ENCODE assay signal across 12 cellular contexts in genomic region chr7:101411477-101411954, GRCh38. TPM values are rescaled to one million over a fixed set of nuclear protein-coding genes. Genes with fewer than 3 reads are reported as not detected.
A peak's percentile ranks its signal among the peaks of the same experiment; 100 is the strongest.
DNase-seq lines count a peak whose midpoint lies in the region; ATAC-seq, FAIRE-seq and TF ChIP-seq lines count a peak whose summit lies in the region.
"Had no signal": no experiment of that assay in that cellular context is flagged by ENCODE, and none has a peak within 500 bp of the region (broad histone marks: within the 10 kb centered on the region; RNA-seq: fewer than 3 reads in every experiment).

No MANE protein-coding gene starts in this region.

- H4K20me1 ChIP-seq in SU-DHL-6 (ENCODE audit: low read depth, low read length) (no peaks in the 10 kb centered on the region), HepG2 (ENCODE audit: insufficient read depth, low read length) (no peaks in the 10 kb centered on the region)

- peaks cover 13% of the 10 kb centered on the region for H3K4me1 Mint-ChIP-seq in activated naive CD8-positive, alpha-beta T cell treated with anti-CD3 and anti-CD28 coated beads, Interleukin-2, amount 10 ng/mL, durations not matched to agents 7 days and 5 days
- peaks cover 6% of the 10 kb centered on the region for H3K4me1 Mint-ChIP-seq in activated naive CD8-positive, alpha-beta T cell treated with anti-CD3 and anti-CD28 coated beads for 36 hours

- peaks cover 9% of the 10 kb centered on the region; the same call in 1 of the 2 replicates for H3K9me3 ChIP-seq in SU-DHL-6 (ENCODE audit: insufficient read depth, low read length)
- H3K9me3 ChIP-seq in HepG2 (ENCODE audit: low read length) = peaks cover 17% of the 10 kb centered on the region
- H3K9me3 ChIP-seq in kidney (ENCODE audit: control insufficient read depth in 1 of 2, low read length in 2 of 2) = peaks cover 0 to 14% of the 10 kb centered on the region in 2 donors
- peaks cover 0 to 11% (median 4%) of the 10 kb centered on the region in 4 donors for H3K9me3 ChIP-seq in Peyer's patch

- peaks cover 8% of the 10 kb centered on the region for H3K9me3 Mint-ChIP-seq in activated naive CD8-positive, alpha-beta T cell treated with anti-CD3 and anti-CD28 coated beads, Interleukin-2, amount 10 ng/mL, durations not matched to agents 7 days and 5 days
- peaks cover 9% of the 10 kb centered on the region for H3K9me3 Mint-ChIP-seq in activated naive CD8-positive, alpha-beta T cell treated with anti-CD3 and anti-CD28 coated beads for 36 hours

- intact Hi-C loops in HepG2 (cut with micrococcal nuclease; ENCODE audit: unreplicated experiment) (loop anchor here (1.0 kb wide), 2 partner anchors 25 to 47 kb away; no protein-coding TSS in a partner anchor), kidney (cut with DNase I) (no loop called here), dorsolateral prefrontal cortex (cut with DNase I) (no loop called here)

- H3K27ac ChIP-seq in SU-DHL-6 (ENCODE audit: low read depth, low read length) (no peak overlapping the region), HepG2 (ENCODE audit: extremely low read length, insufficient read depth, low read length) (no peak overlapping the region), kidney (ENCODE audit: low read depth in 2 of 2, low read length in 2 of 2) (no peak overlapping the region), dorsolateral prefrontal cortex (no peak overlapping the region), Peyer's patch (no peak overlapping the region)

- peak; percentile 66 for ATAC-seq in activated naive CD8-positive, alpha-beta T cell treated with anti-CD3 and anti-CD28 coated beads, Interleukin-2, amount 10 ng/mL, durations not matched to agents 7 days and 5 days (ENCODE audit: low read depth)
- peak; percentile 49 for ATAC-seq in HepG2

- H3K4me3 Mint-ChIP-seq in activated naive CD8-positive, alpha-beta T cell treated with anti-CD3 and anti-CD28 coated beads, Interleukin-2, amount 10 ng/mL, durations not matched to agents 7 days and 5 days = peak overlapping the region; percentile 64
- H3K4me3 Mint-ChIP-seq in activated naive CD8-positive, alpha-beta T cell treated with anti-CD3 and anti-CD28 coated beads for 36 hours = no peak overlapping the region
- H3K4me3 Mint-ChIP-seq: stimulated activated naive CD8-positive, alpha-beta T cell treated with anti-CD3 and anti-CD28 coated beads, Interleukin-15, Interleukin-2, amounts not matched to agents 100 ng/mL and 50 ng/mL, for 24 hours had no signal

- peaks cover 14% of the 10 kb centered on the region for H3K4me1 ChIP-seq in HepG2 (ENCODE audit: insufficient read depth, low read length)
- peaks cover 0 to 3% of the 10 kb centered on the region in 2 donors for H3K4me1 ChIP-seq in kidney (ENCODE audit: control insufficient read depth in 1 of 2, insufficient read depth in 1 of 2, low read depth in 1 of 2, low read length in 2 of 2)
- peaks cover 0 to 4% (median 0%) of the 10 kb centered on the region in 4 donors for H3K4me1 ChIP-seq in Peyer's patch

- TF ChIP-seq CTCF in SU-DHL-6 (IDR thresholded peaks at IDR 0.05; ENCODE audit: insufficient read depth, low read length, poor library complexity, severe bottlenecking) (peak; percentile 3), HepG2 (CRISPR knock-in tag; IDR thresholded peaks at IDR 0.05) (no peak), kidney (IDR thresholded peaks at IDR 0.05; ENCODE audit: borderline replicate concordance, extremely low read depth, insufficient read depth) (no peak), dorsolateral prefrontal cortex (IDR thresholded peaks at IDR 0.05 in 54 of 56, conservative IDR thresholded peaks at IDR 0.05 in 2 of 56; ENCODE audit: low read depth in 1 of 56, partially characterized antibody in 56 of 56) (peak in 5 of 56 donors; percentile 1 to 39 (median 4)), Peyer's patch (IDR thresholded peaks at IDR 0.05) (peak in 1 of 6 experiments; percentile 0)

- POLR2A ChIA-PET in activated naive CD8-positive, alpha-beta T cell treated with anti-CD3 and anti-CD28 coated beads, Interleukin-2, amount 10 ng/mL, durations not matched to agents 7 days and 5 days (lab: Charles Lee) = interaction anchor here (1.7 kb wide), 1 partner anchor 47 kb away, joined by 6 read pairs; no protein-coding TSS in a partner anchor
- POLR2A ChIA-PET in HepG2 (lab: Yijun Ruan, JAX) = no interaction called here

- CTCF ChIA-PET in HepG2 (lab: Yijun Ruan, JAX; ENCODE audit: low intra/inter-chr PET ratio, low total read pairs) = interaction anchor here (2.4 kb wide), 1 partner anchor 47 kb away, joined by 20 read pairs; no protein-coding TSS in a partner anchor

- in situ Hi-C loops in HepG2 (cut with HindIII; ENCODE audit: extremely low pct_ligation_motif_present, low pct_unique_long_range_greater_than_20kb) = loop anchor here (5.0 kb wide), 1 partner anchor 44 kb away; no protein-coding TSS in a partner anchor

- H3K9ac ChIP-seq in SU-DHL-6 (ENCODE audit: low read length) = no peak overlapping the region
- H3K9ac ChIP-seq in HepG2 (ENCODE audit: insufficient read depth, low read depth, low read length) = no peak overlapping the region
- H3K9ac ChIP-seq in kidney (ENCODE audit: low read length in 2 of 2) = no peak overlapping the region

- H3K36me3 Mint-ChIP-seq in activated naive CD8-positive, alpha-beta T cell treated with anti-CD3 and anti-CD28 coated beads, Interleukin-2, amount 10 ng/mL, durations not matched to agents 7 days and 5 days = no peaks in the 10 kb centered on the region
- H3K36me3 Mint-ChIP-seq in activated naive CD8-positive, alpha-beta T cell treated with anti-CD3 and anti-CD28 coated beads for 36 hours = no peaks in the 10 kb centered on the region

- H3K9me2 ChIP-seq in SU-DHL-6 (replicated peaks; ENCODE audit: insufficient read depth, low read length) = no peaks in the 10 kb centered on the region

- H3K4me2 ChIP-seq in SU-DHL-6 (ENCODE audit: low read depth, low read length, poor library complexity, severe bottlenecking) (no peak overlapping the region), HepG2 (ENCODE audit: low read depth, low read length) (peak overlapping the region; percentile 50)

- H3K27me3 Mint-ChIP-seq in activated naive CD8-positive, alpha-beta T cell treated with anti-CD3 and anti-CD28 coated beads, Interleukin-2, amount 10 ng/mL, durations not matched to agents 7 days and 5 days = peaks cover 2% of the 10 kb centered on the region
- peaks cover 6% of the 10 kb centered on the region for H3K27me3 Mint-ChIP-seq in activated naive CD8-positive, alpha-beta T cell treated with anti-CD3 and anti-CD28 coated beads for 36 hours

- H3K79me2 ChIP-seq in SU-DHL-6 (ENCODE audit: insufficient read depth, low read length) = no peaks in the 10 kb centered on the region
- H3K79me2 ChIP-seq in HepG2 (ENCODE audit: insufficient read depth, low read length) = no peaks in the 10 kb centered on the region

- H3K4me3 ChIP-seq in SU-DHL-6 (ENCODE audit: insufficient read depth, low read length, poor library complexity, severe bottlenecking) = no peak overlapping the region
- peak overlapping the region in 1 of 3 experiments; percentile 19; a peak in 1 of 6 replicates for H3K4me3 ChIP-seq in HepG2 (replicated peaks in 1 of 3; ENCODE audit: insufficient read depth in 1 of 3, low read depth in 2 of 3, low read length in 3 of 3)
- no peak overlapping the region for H3K4me3 ChIP-seq in kidney (ENCODE audit: low read length in 2 of 2)
- no peak overlapping the region for H3K4me3 ChIP-seq in dorsolateral prefrontal cortex
- H3K4me3 ChIP-seq in Peyer's patch = no peak overlapping the region

- H3K27me3 ChIP-seq in SU-DHL-6 (ENCODE audit: low read length) = peaks cover 3% of the 10 kb centered on the region; the same call in 1 of the 2 replicates
- H3K27me3 ChIP-seq in HepG2 (ENCODE audit: control insufficient read depth in 1 of 2, insufficient read depth in 2 of 2, low read length in 2 of 2) = no peaks in the 10 kb centered on the region
- peaks cover 0 to 3% (median 0%) of the 10 kb centered on the region in 45 donors for H3K27me3 ChIP-seq in dorsolateral prefrontal cortex
- H3K27me3 ChIP-seq in Peyer's patch = no peaks in the 10 kb centered on the region

- peak overlapping the region; percentile 76 for H3K27ac Mint-ChIP-seq in activated naive CD8-positive, alpha-beta T cell treated with anti-CD3 and anti-CD28 coated beads, Interleukin-2, amount 10 ng/mL, durations not matched to agents 7 days and 5 days
- no peak overlapping the region for H3K27ac Mint-ChIP-seq in activated naive CD8-positive, alpha-beta T cell treated with anti-CD3 and anti-CD28 coated beads for 36 hours
- H3K27ac Mint-ChIP-seq: activated T-helper 2 cell treated with anti-CD3 and anti-CD28 coated beads, Interferon-gamma antibody, Interleukin-2, Interleukin-4, amounts not matched to agents 10 μg/mL and 5 μg/mL and 100 μg/mL, durations not matched to agents 14 hours and 24 hours and 36 hours; stimulated activated naive CD8-positive, alpha-beta T cell treated with anti-CD3 and anti-CD28 coated beads, Interleukin-15, Interleukin-2, amounts not matched to agents 100 ng/mL and 50 ng/mL, for 24 hours had no signal

- H3F3A ChIP-seq in SU-DHL-6 (ENCODE audit: insufficient read depth) = no peaks in the 10 kb centered on the region

- H3K36me3 ChIP-seq in SU-DHL-6 (ENCODE audit: low read length) = no peaks in the 10 kb centered on the region
- H3K36me3 ChIP-seq in HepG2 (replicated peaks in 1 of 2; ENCODE audit: control insufficient read depth in 1 of 2, insufficient read depth in 2 of 2, low read length in 2 of 2) = no peaks in the 10 kb centered on the region
- H3K36me3 ChIP-seq in kidney (ENCODE audit: control insufficient read depth in 1 of 2, insufficient read depth in 2 of 2, low read length in 2 of 2) = no peaks in the 10 kb centered on the region
- H3K36me3 ChIP-seq in Peyer's patch = no peaks in the 10 kb centered on the region

- H2AFZ ChIP-seq in SU-DHL-6 (ENCODE audit: low read depth, low read length, severe bottlenecking) (no peak overlapping the region), HepG2 (ENCODE audit: low read length) (no peak overlapping the region)

- no TSS peak for BruUV-seq in HepG2 (replicated peaks; lab: Mats Ljungman, UMichigan)

- TF ChIP-seq EP300 in HepG2 (IDR thresholded peaks at IDR 0.05; ENCODE audit: low read depth in 2 of 2, low read length in 2 of 2) (no peak), HepG2 (CRISPR knock-in tag; IDR thresholded peaks at IDR 0.05; ENCODE audit: borderline replicate concordance) (no peak)

- FAIRE-seq in HepG2 (lab: Jason Lieb, UNC) (no peak), kidney (lab: Jason Lieb, UNC) (no peak)
- FAIRE-seq: GM18507 had no signal

- TF ChIP-seq RAD21 in HepG2 (CRISPR knock-in tag; IDR thresholded peaks at IDR 0.05) = no peak; the same call in 1 of the 2 replicates

- WGBS in HepG2 (ENCODE audit: low lambda C conversion rate) = 30% methylated on average over 6 of the region's 6 CpGs

- no peak for DNase-seq in activated naive CD8-positive, alpha-beta T cell treated with anti-CD3 and anti-CD28 coated beads, Interleukin-2, amount 10 ng/mL, durations not matched to agents 7 days and 5 days
- DNase-seq in activated naive CD8-positive, alpha-beta T cell treated with anti-CD3 and anti-CD28 coated beads for 36 hours = no peak
- DNase-seq in HepG2 (ENCODE audit: low spot score) (no peak), kidney (no peak), dorsolateral prefrontal cortex (no peak), KG1 (lab: John Stamatoyannopoulos, UW) (no peak), Peyer's patch (no peak)
- DNase-seq: occipital lobe had no signal

- no peak for TF ChIP-seq POLR2A in HepG2 (IDR thresholded peaks at IDR 0.05; ENCODE audit: insufficient read depth in 1 of 2, low read depth in 2 of 2, low read length in 2 of 2)
- no peak for TF ChIP-seq POLR2A in Peyer's patch (IDR thresholded peaks at IDR 0.05)

RNA-seq across cellular contexts. Expression of gene COL26A1, which starts 48.8 kb away (rescaled TPM):
- total RNA-seq in activated naive CD8-positive, alpha-beta T cell treated with anti-CD3 and anti-CD28 coated beads, Interleukin-2, amount 10 ng/mL, durations not matched to agents 7 days and 5 days = not detected
- total RNA-seq in activated naive CD8-positive, alpha-beta T cell treated with anti-CD3 and anti-CD28 coated beads for 36 hours = not detected
- total RNA-seq in HepG2 (2016; rRNA removed; fragmentation: Illumina TruSeq; extraction: Trizol) (3.9 and 9.2 TPM in 2 replicates), kidney (1.2 TPM), dorsolateral prefrontal cortex (10 to 100 TPM in 119 of 120 experiments, 1 to 10 TPM in 1; 4.7 to 38.5 (median 21.9) TPM), Peyer's patch (not detected)
- 0.62 and 0.81 TPM in 2 replicates for total RNA-seq in HepG2 (2016; cell fraction: cytosol; rRNA removed; fragmentation: Illumina TruSeq; extraction: Trizol; ENCODE audit: low read depth)
- total RNA-seq in HepG2 (2016; cell fraction: insoluble cytoplasmic fraction; rRNA removed; fragmentation: Illumina TruSeq; extraction: Trizol) = 3.5 and 9.3 TPM in 2 replicates
- 1.7 and 2.1 TPM in 2 replicates for total RNA-seq in HepG2 (2016; cell fraction: membrane; rRNA removed; fragmentation: Illumina TruSeq; extraction: Trizol)
- total RNA-seq in HepG2 (2016; cell fraction: nucleus; rRNA removed; fragmentation: Illumina TruSeq; extraction: Trizol) = 8.2 and 9.3 TPM in 2 replicates
- polyA plus RNA-seq in HepG2 (2011; rRNA removed) (6.8 and 7.8 TPM in 2 replicates), kidney (ENCODE audit: insufficient read depth, low read depth, low replicate concordance) (3.5 TPM)
- polyA plus RNA-seq in HepG2 (2011; cell fraction: cytosol; rRNA removed) = 5.6 and 9.2 TPM in 2 replicates
- 13.0 and 14.5 TPM in 2 replicates for polyA plus RNA-seq in HepG2 (2011; cell fraction: nucleus; rRNA removed)
- 2.6 and 3.4 TPM in 2 replicates for polyA plus RNA-seq in HepG2 (2012)
- 0.67 and 0.85 TPM in 2 replicates for polyA plus RNA-seq in HepG2 (2016; cell fraction: cytosol; fragmentation: Illumina TruSeq; extraction: Trizol; ENCODE audit: low read depth)
- 3.9 and 4.7 TPM in 2 replicates for polyA plus RNA-seq in HepG2 (2016; cell fraction: insoluble cytoplasmic fraction; fragmentation: Illumina TruSeq; extraction: Trizol; ENCODE audit: low read depth)
- 1.2 and 1.4 TPM in 2 replicates for polyA plus RNA-seq in HepG2 (2016; cell fraction: membrane; fragmentation: Illumina TruSeq; extraction: Trizol; ENCODE audit: low read depth)
- 21.1 and 25.2 TPM in 2 replicates for polyA plus RNA-seq in HepG2 (2016; cell fraction: nucleus; fragmentation: Illumina TruSeq; extraction: Trizol; ENCODE audit: insufficient read depth, low read depth)
- 0.37 and 7.5 TPM in 2 replicates for polyA minus RNA-seq in HepG2 (2011; rRNA and poly(A)+ RNA removed; ENCODE audit: low replicate concordance)
- 2.8 and 4.2 TPM in 2 replicates for polyA minus RNA-seq in HepG2 (2011; cell fraction: cytosol; rRNA and poly(A)+ RNA removed)
- polyA minus RNA-seq in HepG2 (2011; cell fraction: nucleus; rRNA and poly(A)+ RNA removed) = 1.2 and 1.5 TPM in 2 replicates
